Comparison of ENCODE assay signal across 8 cellular contexts in genomic region chr16:26330654-26331053, GRCh38.
"Had no signal": no experiment of that assay in that cellular context is flagged by ENCODE, and none has a peak within 500 bp of the region (broad histone marks: within the 10 kb centered on the region; RNA-seq: fewer than 3 reads in every experiment).

No MANE protein-coding gene starts in this region.

- ATAC-seq: GM12878 had no signal

- DNase-seq: GDM1, GF-D8 had no signal

- H3K4me3 ChIP-seq: GM12878 had no signal

- FAIRE-seq: G401.6, GM12878, GM12891, GM12892, GM18507, GM19239 had no signal
